ENCODE assay signal across 8 cellular contexts in genomic region chr5:179806250-179807045, GRCh38. TPM values are rescaled to one million over a fixed set of nuclear protein-coding genes. Genes with fewer than 3 reads are reported as not detected.
A peak's percentile ranks its signal among the peaks of the same experiment; 100 is the strongest.
DNase-seq lines count a peak whose midpoint lies in the region; ATAC-seq and TF ChIP-seq lines count a peak whose summit lies in the region.

MGAT4B (minus strand) TSS chr5:179806866; CDS start chr5:179806583, 283 bp downstream.

- H3K4me3 Mint-ChIP-seq in CD8-positive, alpha-beta memory T cell = peak within 1 kb of the TSS; percentile 66 to 91 (median 79)
- H3K4me3 Mint-ChIP-seq in naive B cell = peak within 1 kb of the TSS; percentile 53 to 90 (median 84)

- no peaks in the 10 kb centered on the region for H3K9me3 ChIP-seq in CD8-positive, alpha-beta memory T cell (ENCODE audit: low read length)
- no peaks in the 10 kb centered on the region for H3K9me3 ChIP-seq in NT2/D1 (ENCODE audit: insufficient read depth, low read length)
- no peaks in the 10 kb centered on the region for H3K9me3 ChIP-seq in tibial artery

- peak within 1 kb of the TSS; percentile 41 for H3K4me3 ChIP-seq in CD8-positive, alpha-beta memory T cell (ENCODE audit: low read length)
- H3K4me3 ChIP-seq in NT2/D1 (ENCODE audit: insufficient read length, low read depth) (peak within 1 kb of the TSS; percentile 75), tibial artery (peak within 1 kb of the TSS; percentile 86 to 99)

- no peaks in the 10 kb centered on the region for H3K27me3 Mint-ChIP-seq in CD8-positive, alpha-beta memory T cell
- no peaks in the 10 kb centered on the region for H3K27me3 Mint-ChIP-seq in naive B cell

- H3K27ac ChIP-seq in CD8-positive, alpha-beta memory T cell (ENCODE audit: low read depth, low read length) = peak within 1 kb of the TSS; percentile 54
- H3K27ac ChIP-seq in tibial artery = peak within 1 kb of the TSS; percentile 94 to 96

- no peak for TF ChIP-seq CTCF in tibial artery (IDR thresholded peaks at IDR 0.05)

- peak within 1 kb of the TSS; percentile 88 for H3K9ac ChIP-seq in NT2/D1 (ENCODE audit: insufficient read length, low read depth)

- peak; percentile 67 for ATAC-seq in GM19351 (IDR thresholded peaks at IDR 0.05; ENCODE audit: unreplicated experiment)
- peak; percentile 72 for ATAC-seq in HG03432 (IDR thresholded peaks at IDR 0.05; ENCODE audit: unreplicated experiment)
- ATAC-seq in naive B cell (ENCODE audit: low read depth in 2 of 2) = peak; percentile 80 to 83

- peaks cover 33% of the 10 kb centered on the region for H3K4me1 ChIP-seq in CD8-positive, alpha-beta memory T cell (ENCODE audit: insufficient read depth, low read length)
- H3K4me1 ChIP-seq in NT2/D1 (ENCODE audit: insufficient read depth, insufficient read length) (peaks cover 24% of the 10 kb centered on the region), tibial artery (peaks cover 0 to 51% (median 44%) of the 10 kb centered on the region in 4 donors)

- no peaks in the 10 kb centered on the region for H3K27me3 ChIP-seq in CD8-positive, alpha-beta memory T cell (ENCODE audit: insufficient read depth, low read length, poor library complexity, severe bottlenecking)
- H3K27me3 ChIP-seq in NT2/D1 (ENCODE audit: insufficient read depth, insufficient read length) = no peaks in the 10 kb centered on the region
- H3K27me3 ChIP-seq in tibial artery = no peaks in the 10 kb centered on the region

- H3K27ac Mint-ChIP-seq in CD8-positive, alpha-beta memory T cell = peak within 1 kb of the TSS in 5 of 8 donors; percentile 26 to 72 (median 56)
- peak within 1 kb of the TSS in 2 of 6 donors; percentile 85 for H3K27ac Mint-ChIP-seq in naive B cell

- H3K36me3 Mint-ChIP-seq in CD8-positive, alpha-beta memory T cell = peaks cover 1 to 6% (median 3%) of the 10 kb centered on the region in 3 donors
- peaks cover 0 to 6% of the 10 kb centered on the region in 2 donors for H3K36me3 Mint-ChIP-seq in naive B cell

- peaks cover 0 to 4% (median 0%) of the 10 kb centered on the region in 5 donors for H3K9me3 Mint-ChIP-seq in CD8-positive, alpha-beta memory T cell
- H3K9me3 Mint-ChIP-seq in naive B cell = no peaks in the 10 kb centered on the region

- POLR2A ChIA-PET in CD8-positive, alpha-beta memory T cell (lab: Charles Lee) = interaction anchor here (1.0 to 1.8 kb wide), 6 partner anchors 9 to 183 kb away, joined by 3 to 12 read pairs (median 5); partner anchors contain the start of genes HNRNPH1, LTC4S and SQSTM1

- intact Hi-C loops in tibial artery (cut with DNase I; ENCODE audit: low total_unique reads) = loop anchor here (5.0 kb wide), 1 partner anchor 101 kb away; the partner anchor contains the start of gene TBC1D9B

- DNase-seq in CD8-positive, alpha-beta memory T cell = peak; percentile 48 to 70 (median 53)
- DNase-seq in NT2/D1 (ENCODE audit: low read depth, low spot score) (no peak), fibroblast of peridontal ligament (ENCODE audit: extremely low read depth) (peak; percentile 51), naive B cell (peak; percentile 73), tibial artery (peak; percentile 71 to 89)
- peak; percentile 42 for DNase-seq in activated T-helper 9 cell treated with anti-CD3 and anti-CD28 coated beads, Interleukin-2, amount 50 U/mL, for 16 hours (ENCODE audit: low read depth)

- H3K36me3 ChIP-seq in CD8-positive, alpha-beta memory T cell (ENCODE audit: insufficient read depth, low read length) = no peaks in the 10 kb centered on the region
- peaks cover 5% of the 10 kb centered on the region for H3K36me3 ChIP-seq in NT2/D1 (ENCODE audit: insufficient read depth, insufficient read length, low read length)
- H3K36me3 ChIP-seq in tibial artery = peaks cover 0 to 2% (median under 1%) of the 10 kb centered on the region in 3 donors

- CTCF ChIA-PET in CD8-positive, alpha-beta memory T cell (lab: Charles Lee) = interaction anchor here (0.9 kb wide), 2 partner anchors 9 to 44 kb away, joined by 3 to 4 read pairs; no protein-coding TSS in a partner anchor

- peaks cover 27 to 38% (median 28%) of the 10 kb centered on the region in 3 donors for H3K4me1 Mint-ChIP-seq in CD8-positive, alpha-beta memory T cell
- peaks cover 26 to 37% (median 33%) of the 10 kb centered on the region in 3 donors for H3K4me1 Mint-ChIP-seq in naive B cell

RNA-seq across cellular contexts. Expression of gene MGAT4B, which starts in this region (rescaled TPM):
- total RNA-seq in CD8-positive, alpha-beta memory T cell = 100 to 1,000 TPM in 1 of 2 experiments, 10 to 100 TPM in 1; 94.0 to 103 TPM
- 21.0 TPM for polyA plus RNA-seq in CD8-positive, alpha-beta memory T cell
- 10 to 100 TPM in 3 of 6 donors, 1 to 10 TPM in 3; 6.2 to 17.3 (median 9.5) TPM for polyA plus RNA-seq in naive B cell (ENCODE audit: low read depth in 6 of 6)

Comparison
In these comparisons a context has a peak if more than half of its experiments do, and no peak if none do; other contexts are left out.
1. H3K4me3 ChIP-seq: peak in every context shown above with its lines; median percentile 92 in tibial artery; 75 in NT2/D1; 41 in CD8-positive, alpha-beta memory T cell.